In the genomic region with DNA sequence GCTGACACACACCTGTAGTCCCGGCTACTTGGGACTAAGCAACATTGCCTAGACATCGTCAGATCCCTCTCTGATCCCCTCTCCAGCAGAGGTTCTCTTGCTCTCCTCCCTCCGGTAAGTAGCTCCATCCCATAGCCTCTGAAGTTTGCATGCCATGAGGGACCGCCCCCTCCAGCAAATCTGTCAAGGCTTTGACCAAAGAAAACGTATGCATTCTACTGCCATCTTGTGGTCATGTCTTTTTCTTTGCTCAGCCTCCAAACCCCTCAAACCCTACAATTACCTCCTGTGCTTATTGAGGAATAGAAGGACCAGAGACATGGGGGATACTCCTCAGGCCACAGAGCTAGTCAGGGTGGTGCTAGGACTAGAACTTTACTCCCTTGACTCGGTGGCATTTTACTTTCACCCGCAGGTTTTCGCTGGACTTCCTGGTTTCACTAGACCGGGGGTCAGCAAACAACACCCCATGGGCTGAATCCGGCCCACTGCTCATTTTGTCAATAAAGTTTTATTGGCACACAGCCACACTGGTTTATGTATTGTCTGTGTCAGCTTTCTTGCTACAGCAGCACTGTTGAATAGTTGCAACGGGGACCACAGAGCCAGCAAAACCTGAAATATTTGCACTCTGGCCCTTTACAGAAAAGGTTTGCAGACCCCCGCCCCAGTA, we compare ENCODE assay signal across 8 cellular contexts.
A peak's percentile ranks its signal among the peaks of the same experiment; 100 is the strongest.
DNase-seq lines count a peak whose midpoint lies in the region; ATAC-seq, FAIRE-seq and TF ChIP-seq lines count a peak whose summit lies in the region.

No MANE protein-coding gene starts in this region.

- intact Hi-C loops in GM12878 (cut with micrococcal nuclease; ENCODE audit: unreplicated experiment) (no loop called here), right lobe of liver (cut with DNase I) (no loop called here), thyroid gland (cut with DNase I) (no loop called here)

- SMC1A ChIA-PET in GM12878 (lab: Charles Lee; ENCODE audit: uncharacterized antibody, unreplicated experiment): no interaction called here

- ATAC-seq in GM12878 (0 out of 3 replicates have a peak, but pooled peaks have one; percentile 25), right lobe of liver (peak; percentile 64 to 80 (median 72)), GM21390 (IDR thresholded peaks at IDR 0.05; ENCODE audit: unreplicated experiment) (no peak), GM21526 (IDR thresholded peaks at IDR 0.05; ENCODE audit: low FRiP score, unreplicated experiment) (no peak)

- H3K4me1 ChIP-seq in HEK293 (ENCODE audit: control insufficient read depth, insufficient read depth, low read length) (no peaks in the 10 kb centered on the region), GM12878 (ENCODE audit: control insufficient read depth, insufficient read depth, low read length) (no peaks in the 10 kb centered on the region), right lobe of liver (no peaks in the 10 kb centered on the region), thyroid gland (no peaks in the 10 kb centered on the region)

- BruUV-seq in GM12878 (replicated peaks; lab: Mats Ljungman, UMichigan): no TSS peak

- in situ Hi-C loops in GM12878 (cut with MboI): no loop called here

- no peak overlapping the region for H2AFZ ChIP-seq in GM12878 (ENCODE audit: control insufficient read depth, low read depth, low read length)

- TF ChIP-seq POLR2A in GM12878 (IDR thresholded peaks at IDR 0.05; ENCODE audit: low read depth, low read length) (no peak), right lobe of liver (IDR thresholded peaks at IDR 0.05) (no peak), thyroid gland (IDR thresholded peaks at IDR 0.05) (no peak)

- POLR2A ChIA-PET in HEK293 (lab: Yijun Ruan, JAX) (no interaction called here), GM12878 (lab: Charles Lee) (no interaction called here)

- H3K4me2 ChIP-seq in GM12878 (ENCODE audit: control insufficient read depth, insufficient read depth): no peak overlapping the region

- no peaks in the 10 kb centered on the region for H3K9me3 ChIP-seq in HEK293 (ENCODE audit: control insufficient read depth, insufficient read depth, low read depth, low read length)
- no peaks in the 10 kb centered on the region; the same call in 1 of the 3 replicates for H3K9me3 ChIP-seq in GM12878 (replicated peaks; ENCODE audit: control insufficient read depth, insufficient read depth, low read length)
- H3K9me3 ChIP-seq in right lobe of liver: no peaks in the 10 kb centered on the region
- no peaks in the 10 kb centered on the region for H3K9me3 ChIP-seq in thyroid gland

- 37% methylated on average over 12 of the region's 12 CpGs for WGBS in GM12878 (ENCODE audit: insufficient coverage, insufficient replicate concordance, low lambda C conversion rate, missing lambda C conversion rate)
- 38% methylated on average over 9 of the region's 12 CpGs for WGBS in right lobe of liver (ENCODE audit: insufficient coverage, low coverage, low lambda C conversion rate, missing lambda C conversion rate)
- 58 to 65% methylated on average over 11 to 12 of the region's 12 CpGs for WGBS in thyroid gland, 2 donors

- no peak for FAIRE-seq in GM12878 (lab: Jason Lieb, UNC)

- no peaks in the 10 kb centered on the region for H4K20me1 ChIP-seq in GM12878 (ENCODE audit: control insufficient read depth, insufficient read depth)

- 0 out of 2 replicates have a peak, but pooled peaks have one; percentile 3 for TF ChIP-seq RAD21 in GM12878 (IDR thresholded peaks at IDR 0.05; ENCODE audit: insufficient read depth, low read depth, low read length)

- no peaks in the 10 kb centered on the region for H3K79me2 ChIP-seq in GM12878 (ENCODE audit: control insufficient read depth, insufficient read depth, low read length)

- TF ChIP-seq EP300 in GM12878 (IDR thresholded peaks at IDR 0.05; ENCODE audit: borderline replicate concordance in 1 of 2, control insufficient read depth in 1 of 2, low read depth in 2 of 2, low read length in 2 of 2): no peak

- H3K9ac ChIP-seq in GM12878 (ENCODE audit: control insufficient read depth, insufficient read depth, low read length): no peak overlapping the region

- H3K36me3 ChIP-seq in HEK293 (ENCODE audit: control insufficient read depth in 2 of 2, insufficient read depth in 1 of 2, low read length in 2 of 2) (no peaks in the 10 kb centered on the region), GM12878 (ENCODE audit: control insufficient read depth in 2 of 2, insufficient read depth in 2 of 2, low read length in 1 of 2) (no peaks in the 10 kb centered on the region), right lobe of liver (no peaks in the 10 kb centered on the region), thyroid gland (no peaks in the 10 kb centered on the region)

- CTCF ChIA-PET in HEK293 (lab: Yijun Ruan, JAX) (interaction anchor here (0.6 to 1.2 kb wide), 12 partner anchors 10 to 1722 kb away, joined by 3 to 10 read pairs (median 3); no protein-coding TSS in a partner anchor), GM12878 (lab: Yijun Ruan, JAX) (interaction anchor here (1.0 kb wide), 1 partner anchor 52 kb away, joined by 4 read pairs; no protein-coding TSS in a partner anchor)

- DNase-seq in D341Med (ENCODE audit: low spot score) (peak; percentile 58), NCI-H524 treated with DMSO at 0.1 percent for 48 hours (lab: John Stamatoyannopoulos, UW) (peak; percentile 36), GM12878 (ENCODE audit: low read depth, low spot score) (no peak), right lobe of liver (peak in 1 of 3 donors; percentile 35), thyroid gland (no peak)

- H3K27me3 ChIP-seq in GM12878 (replicated peaks in 1 of 2; ENCODE audit: control insufficient read depth in 2 of 2, insufficient read depth in 2 of 2, low read length in 1 of 2) (no peaks in the 10 kb centered on the region), right lobe of liver (no peaks in the 10 kb centered on the region), thyroid gland (no peaks in the 10 kb centered on the region)

- H3K27ac ChIP-seq in HEK293 (ENCODE audit: extremely low read depth, low read depth, low read length): no peak overlapping the region
- no peak overlapping the region for H3K27ac ChIP-seq in GM12878 (ENCODE audit: control insufficient read depth, insufficient read depth)
- H3K27ac ChIP-seq in right lobe of liver: no peak overlapping the region
- H3K27ac ChIP-seq in thyroid gland: no peak overlapping the region

- RAD21 ChIA-PET in GM12878 (lab: Charles Lee; ENCODE audit: unreplicated experiment): interaction anchor here (0.6 kb wide), 1 partner anchor 981 kb away, joined by 3 read pairs; no protein-coding TSS in a partner anchor

- no peak for TF ChIP-seq CTCF in HEK293 (tag by site-specific recombination; IDR thresholded peaks at IDR 0.05)
- peak; percentile 11 to 20 (median 17); a peak in 2 of 6 replicates for TF ChIP-seq CTCF in GM12878 (IDR thresholded peaks at IDR 0.05 in 2 of 3, conservative IDR thresholded peaks at IDR 0.05 in 1 of 3; ENCODE audit: control insufficient read depth in 2 of 3, extremely low read depth in 1 of 3, insufficient read depth in 1 of 3, low read depth in 3 of 3, low read length in 3 of 3)
- TF ChIP-seq CTCF in right lobe of liver (IDR thresholded peaks at IDR 0.05): peak in 3 of 4 donors; percentile 40 to 48 (median 42)
- TF ChIP-seq CTCF in thyroid gland (IDR thresholded peaks at IDR 0.05): no peak

- H3K4me3 ChIP-seq in HEK293 (ENCODE audit: low read depth, low read length) (no peak overlapping the region), GM12878 (no peak overlapping the region), right lobe of liver (no peak overlapping the region), thyroid gland (replicated peaks in 1 of 3) (no peak overlapping the region)

TF ChIP-seq in HEK293, 187 proteins besides CTCF, POLR2A, EP300 and RAD21:
- TF ChIP-seq KLF9 (tag by site-specific recombination; IDR thresholded peaks at IDR 0.05; ENCODE audit: low read depth) (no peak), ZNF654 (tag by site-specific recombination; IDR thresholded peaks at IDR 0.05; ENCODE audit: low read depth) (peak; percentile 59)

TF ChIP-seq in GM12878, 131 proteins besides CTCF, POLR2A, EP300 and RAD21:
- TF ChIP-seq, protein P1, sequence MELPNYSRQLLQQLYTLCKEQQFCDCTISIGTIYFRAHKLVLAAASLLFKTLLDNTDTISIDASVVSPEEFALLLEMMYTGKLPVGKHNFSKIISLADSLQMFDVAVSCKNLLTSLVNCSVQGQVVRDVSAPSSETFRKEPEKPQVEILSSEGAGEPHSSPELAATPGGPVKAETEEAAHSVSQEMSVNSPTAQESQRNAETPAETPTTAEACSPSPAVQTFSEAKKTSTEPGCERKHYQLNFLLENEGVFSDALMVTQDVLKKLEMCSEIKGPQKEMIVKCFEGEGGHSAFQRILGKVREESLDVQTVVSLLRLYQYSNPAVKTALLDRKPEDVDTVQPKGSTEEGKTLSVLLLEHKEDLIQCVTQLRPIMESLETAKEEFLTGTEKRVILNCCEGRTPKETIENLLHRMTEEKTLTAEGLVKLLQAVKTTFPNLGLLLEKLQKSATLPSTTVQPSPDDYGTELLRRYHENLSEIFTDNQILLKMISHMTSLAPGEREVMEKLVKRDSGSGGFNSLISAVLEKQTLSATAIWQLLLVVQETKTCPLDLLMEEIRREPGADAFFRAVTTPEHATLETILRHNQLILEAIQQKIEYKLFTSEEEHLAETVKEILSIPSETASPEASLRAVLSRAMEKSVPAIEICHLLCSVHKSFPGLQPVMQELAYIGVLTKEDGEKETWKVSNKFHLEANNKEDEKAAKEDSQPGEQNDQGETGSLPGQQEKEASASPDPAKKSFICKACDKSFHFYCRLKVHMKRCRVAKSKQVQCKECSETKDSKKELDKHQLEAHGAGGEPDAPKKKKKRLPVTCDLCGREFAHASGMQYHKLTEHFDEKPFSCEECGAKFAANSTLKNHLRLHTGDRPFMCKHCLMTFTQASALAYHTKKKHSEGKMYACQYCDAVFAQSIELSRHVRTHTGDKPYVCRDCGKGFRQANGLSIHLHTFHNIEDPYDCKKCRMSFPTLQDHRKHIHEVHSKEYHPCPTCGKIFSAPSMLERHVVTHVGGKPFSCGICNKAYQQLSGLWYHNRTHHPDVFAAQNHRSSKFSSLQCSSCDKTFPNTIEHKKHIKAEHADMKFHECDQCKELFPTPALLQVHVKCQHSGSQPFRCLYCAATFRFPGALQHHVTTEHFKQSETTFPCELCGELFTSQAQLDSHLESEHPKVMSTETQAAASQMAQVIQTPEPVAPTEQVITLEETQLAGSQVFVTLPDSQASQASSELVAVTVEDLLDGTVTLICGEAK (IDR thresholded peaks at IDR 0.05; ENCODE audit: borderline replicate concordance): peak; percentile 36; the same call in 1 of the 2 replicates
- no peak for TF ChIP-seq JUNB (IDR thresholded peaks at IDR 0.05)

Comparison
In these comparisons a context has a peak if more than half of its experiments do, and no peak if none do; other contexts are left out.
1. DNase-seq: peak in D341Med (single experiment) and NCI-H524 treated with DMSO at 0.1 percent for 48 hours (single experiment); none in GM12878 (single experiment) and thyroid gland (0 of 2).
2. CTCF ChIP-seq: peak in GM12878 (3 of 3) and right lobe of liver (3 of 4); none in HEK293 (single experiment) and thyroid gland (0 of 6).
3. ATAC-seq: peak in GM12878 (single experiment) and right lobe of liver (4 of 4); none in GM21390 (single experiment) and GM21526 (single experiment).